In the genomic region with DNA sequence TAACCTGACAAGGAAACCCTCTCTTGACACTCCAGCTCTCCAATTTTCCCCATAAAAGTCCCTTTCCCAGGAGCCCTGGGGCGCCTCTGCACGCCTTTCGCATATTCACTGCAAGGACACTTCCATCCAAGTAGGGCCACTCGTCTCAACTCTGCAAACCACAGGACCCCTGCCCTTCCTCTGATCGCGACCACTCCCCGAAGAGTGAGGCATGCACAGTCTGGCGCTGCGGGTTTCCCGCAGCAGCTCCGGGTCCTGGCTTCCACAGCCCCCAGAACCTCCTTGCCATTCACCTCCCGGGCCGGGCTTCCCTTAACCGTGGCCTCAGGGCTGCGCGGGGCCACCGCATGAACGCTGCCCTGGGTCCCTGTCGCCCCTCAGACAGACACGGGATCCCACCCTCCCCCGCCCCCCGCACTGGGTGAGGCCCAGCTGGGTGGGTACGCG, we compare ENCODE assay signal across 8 cellular contexts. TPM values are rescaled to one million over a fixed set of nuclear protein-coding genes. Genes with fewer than 3 reads are reported as not detected.
DNase-seq lines count a peak whose midpoint lies in the region; ATAC-seq and TF ChIP-seq lines count a peak whose summit lies in the region.

No MANE protein-coding gene starts in this region.

- POLR2A ChIA-PET in AG04450 (lab: Yijun Ruan, JAX) = interaction anchor here (2.8 kb wide), 1 partner anchor 18 kb away, joined by 20 read pairs; no protein-coding TSS in a partner anchor

- intact Hi-C loops in gastrocnemius medialis (cut with DNase I; ENCODE audit: low total_unique reads) = loop anchor here (5.0 kb wide), 1 partner anchor 90 kb away; the partner anchor contains the start of gene ARHGEF11

- H3K4me3 ChIP-seq in AG04450 (ENCODE audit: low read depth, low read length) (peak overlapping the region; percentile 99), gastroesophageal sphincter (peak overlapping the region; percentile 63 to 96), gastrocnemius medialis (peak overlapping the region; percentile 93 to 100 (median 96))

- DNase-seq in AG04450 (ENCODE audit: low read depth, low spot score) (no peak), T-helper 17 cell (no peak), gastrocnemius medialis (no peak), SHP77 treated with DMSO at 0.1 percent for 48 hours (lab: John Stamatoyannopoulos, UW) (no peak), LoVo (ENCODE audit: low spot score) (no peak)

- H3K9me3 ChIP-seq in AG04450 (ENCODE audit: control insufficient read depth, insufficient read depth, low read length) = peaks cover 6% of the 10 kb centered on the region; the same call in 1 of the 2 replicates
- H3K9me3 ChIP-seq in T-helper 17 cell (ENCODE audit: control insufficient read depth, low read length, poor library complexity, severe bottlenecking) = no peaks in the 10 kb centered on the region
- H3K9me3 ChIP-seq in gastroesophageal sphincter = no peaks in the 10 kb centered on the region
- H3K9me3 ChIP-seq in gastrocnemius medialis = no peaks in the 10 kb centered on the region

- TF ChIP-seq POLR2A in gastroesophageal sphincter (IDR thresholded peaks at IDR 0.05) (no peak), gastrocnemius medialis (IDR thresholded peaks at IDR 0.05) (no peak)

- H3K36me3 Mint-ChIP-seq in T-helper 17 cell (ENCODE audit: low read depth) = peaks cover 9% of the 10 kb centered on the region

- no peaks in the 10 kb centered on the region for H3K27me3 Mint-ChIP-seq in T-helper 17 cell

- peaks cover 0 to 33% of the 10 kb centered on the region in 2 donors for H3K36me3 ChIP-seq in gastroesophageal sphincter
- peaks cover 0 to 33% of the 10 kb centered on the region in 2 donors for H3K36me3 ChIP-seq in gastrocnemius medialis

- peaks cover 57% of the 10 kb centered on the region for H3K4me1 Mint-ChIP-seq in T-helper 17 cell

- H3K27ac Mint-ChIP-seq in T-helper 17 cell = peak overlapping the region; percentile 97

- H3K4me3 Mint-ChIP-seq in T-helper 17 cell = peak overlapping the region; percentile 96

- H3K27me3 ChIP-seq in AG04450 (ENCODE audit: control insufficient read depth, insufficient read depth, low read length) (no peaks in the 10 kb centered on the region), gastroesophageal sphincter (no peaks in the 10 kb centered on the region), gastrocnemius medialis (no peaks in the 10 kb centered on the region)

- ATAC-seq in GM21723 (IDR thresholded peaks at IDR 0.05; ENCODE audit: unreplicated experiment) (peak; percentile 12), T-helper 17 cell (peak; percentile 0), gastroesophageal sphincter (no peak), gastrocnemius medialis (peak; percentile 29 to 38), GM21381 (IDR thresholded peaks at IDR 0.05; ENCODE audit: unreplicated experiment) (no peak)

- H3K4me1 ChIP-seq in gastroesophageal sphincter (peaks cover 3 to 34% (median 11%) of the 10 kb centered on the region in 3 donors), gastrocnemius medialis (peaks cover 23 to 25% of the 10 kb centered on the region in 2 donors)

- CTCF ChIA-PET in AG04450 (lab: Charles Lee) = interaction anchor here (1.0 to 17.3 kb wide), 3 partner anchors 18 to 48 kb away, joined by 3 to 213 read pairs (median 3); no protein-coding TSS in a partner anchor

- H3K27ac ChIP-seq in AG04450 (ENCODE audit: low read depth, low read length) (peak overlapping the region; percentile 98), gastroesophageal sphincter (peak overlapping the region; percentile 91 to 98 (median 97)), gastrocnemius medialis (peak overlapping the region; percentile 93 to 96 (median 95))

- TF ChIP-seq CTCF in AG04450 (IDR thresholded peaks at IDR 0.05; ENCODE audit: low read depth, low read length) (no peak), gastroesophageal sphincter (IDR thresholded peaks at IDR 0.05) (no peak), gastrocnemius medialis (IDR thresholded peaks at IDR 0.05 in 4 of 5, conservative IDR thresholded peaks at IDR 0.05 in 1 of 5) (no peak)

- WGBS in gastroesophageal sphincter (ENCODE audit: low coverage in 1 of 2), 2 donors = 0% methylated on average over 4 of the region's 24 CpGs; no CpG with 5 or more reads in 1 of the 2 donors

- no peak for TF ChIP-seq EP300 in gastroesophageal sphincter (IDR thresholded peaks at IDR 0.05)

- in situ Hi-C loops in gastrocnemius medialis (cut with MboI; ENCODE audit: low sequenced_read_pairs in 4 of 4) = no loop called here

RNA-seq across cellular contexts. Expression of gene ETV3, which starts 0.4 kb away (rescaled TPM):
- polyA plus RNA-seq in AG04450 (2011; rRNA removed) = 9.2 and 10.0 TPM in 2 replicates
- 34.5 and 37.8 TPM in 2 replicates for polyA minus RNA-seq in AG04450 (2011; rRNA and poly(A)+ RNA removed)
- total RNA-seq in T-helper 17 cell = 10 to 100 TPM; 74.0 to 78.2 TPM
- 10 to 100 TPM; 17.7 to 27.3 (median 20.5) TPM for total RNA-seq in gastroesophageal sphincter
- total RNA-seq in gastrocnemius medialis = 10 to 100 TPM in 3 of 4 donors, 1 to 10 TPM in 1; 8.6 to 13.4 (median 11.4) TPM

RNA-seq across cellular contexts. Expression of gene ETV3L, which starts 38.2 kb away (rescaled TPM):
- 0.04 and 0.07 TPM in 2 replicates for polyA plus RNA-seq in AG04450 (2011; rRNA removed)
- not detected in 2 replicates for polyA minus RNA-seq in AG04450 (2011; rRNA and poly(A)+ RNA removed)
- total RNA-seq in T-helper 17 cell (under 1 TPM in 1 of 2 donors, not detected in 1; 0.15 TPM), gastroesophageal sphincter (not detected), gastrocnemius medialis (not detected)

Comparison
In these comparisons a context has a peak if more than half of its experiments do, and no peak if none do; other contexts are left out.
1. ATAC-seq: peak in GM21723 (single experiment), T-helper 17 cell (single experiment) and gastrocnemius medialis (2 of 2); none in gastroesophageal sphincter (single experiment) and GM21381 (single experiment).
2. Peak in every context shown above with its lines, with median percentiles within 50 percentile points of each other: H3K27ac ChIP-seq and H3K4me3 ChIP-seq.